In the genomic region with DNA sequence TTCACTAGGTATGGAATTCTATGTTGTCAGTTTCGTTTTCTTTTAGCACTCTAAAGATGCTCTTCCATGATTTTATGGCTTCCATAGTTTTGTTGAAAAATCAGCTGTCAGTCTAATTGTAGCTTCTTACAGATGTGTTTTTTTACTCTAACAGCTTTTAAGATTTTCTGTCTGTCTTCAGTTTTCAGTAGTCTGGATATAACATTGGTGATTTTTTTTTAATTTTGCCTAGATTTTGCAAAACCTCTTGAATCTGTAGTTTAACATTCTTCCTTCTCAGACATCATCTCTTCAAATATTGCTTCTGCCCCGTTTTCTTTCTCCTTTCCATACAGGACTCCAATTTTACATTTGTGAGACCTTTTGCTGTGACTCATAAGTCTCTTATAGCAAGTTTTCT, we compare ENCODE assay signal across 20 cellular contexts. TPM values are rescaled to one million over a fixed set of nuclear protein-coding genes. Genes with fewer than 3 reads are reported as not detected.
A peak's percentile ranks its signal among the peaks of the same experiment; 100 is the strongest.
DNase-seq lines count a peak whose midpoint lies in the region; ATAC-seq, FAIRE-seq and TF ChIP-seq lines count a peak whose summit lies in the region.
"Had no signal": no experiment of that assay in that cellular context is flagged by ENCODE, and none has a peak within 500 bp of the region (broad histone marks: within the 10 kb centered on the region; RNA-seq: fewer than 3 reads in every experiment).

No MANE protein-coding gene starts in this region.

- H3K4me2 ChIP-seq in HepG2 (ENCODE audit: low read depth, low read length): no peak overlapping the region

- 2% methylated on average over 2 of the region's 2 CpGs for WGBS in HepG2 (ENCODE audit: low lambda C conversion rate)
- WGBS in right lobe of liver (ENCODE audit: insufficient coverage, low coverage, low lambda C conversion rate, missing lambda C conversion rate): 46% methylated on average over 2 of the region's 2 CpGs
- WGBS in thyroid gland, 2 donors: 78 to 82% methylated on average over 2 of the region's 2 CpGs

- H3K27me3 ChIP-seq in HepG2 (ENCODE audit: control insufficient read depth in 1 of 2, insufficient read depth in 2 of 2, low read length in 2 of 2) (no peaks in the 10 kb centered on the region), right lobe of liver (no peaks in the 10 kb centered on the region), adipocyte (replicated peaks; ENCODE audit: control insufficient read depth, insufficient read depth, low read length) (no peaks in the 10 kb centered on the region), thyroid gland (no peaks in the 10 kb centered on the region)
- H3K27me3 ChIP-seq: foreskin keratinocyte, uterus had no signal

- CTCF ChIA-PET in HepG2 (lab: Yijun Ruan, JAX; ENCODE audit: low intra/inter-chr PET ratio, low total read pairs): no interaction called here

- no peaks in the 10 kb centered on the region for H3K79me2 ChIP-seq in HepG2 (ENCODE audit: insufficient read depth, low read length)

- intact Hi-C loops in HepG2 (cut with micrococcal nuclease; ENCODE audit: unreplicated experiment): no loop called here
- intact Hi-C loops in right lobe of liver (cut with DNase I): no loop called here
- intact Hi-C loops in cardiac septum (cut with DNase I): no loop called here
- intact Hi-C loops in thyroid gland (cut with DNase I): no loop called here

- ATAC-seq in HepG2 (no peak), right lobe of liver (no peak), HG02678 (IDR thresholded peaks at IDR 0.05; ENCODE audit: unreplicated experiment) (no peak)
- ATAC-seq: natural killer cell treated with Interleukin-12 subunit alpha and Interleukin-12 subunit beta and Interleukin-15 and Interleukin-18, amount 100 ng/mL, for 72 hours had no signal

- H3K4me1 ChIP-seq in HepG2 (ENCODE audit: insufficient read depth, low read length) (no peaks in the 10 kb centered on the region), right lobe of liver (no peaks in the 10 kb centered on the region), adipocyte (ENCODE audit: control insufficient read depth, insufficient read depth, low read length) (no peaks in the 10 kb centered on the region), thyroid gland (no peaks in the 10 kb centered on the region)
- H3K4me1 ChIP-seq: uterus had no signal

- TF ChIP-seq CTCF in HepG2 (CRISPR knock-in tag; IDR thresholded peaks at IDR 0.05) (no peak), right lobe of liver (IDR thresholded peaks at IDR 0.05) (no peak), thyroid gland (IDR thresholded peaks at IDR 0.05) (no peak)

- H3K27ac ChIP-seq in HepG2 (ENCODE audit: extremely low read length, insufficient read depth, low read length): no peak overlapping the region
- no peak overlapping the region for H3K27ac ChIP-seq in right lobe of liver
- no peak overlapping the region for H3K27ac ChIP-seq in thyroid gland
- H3K27ac ChIP-seq: foreskin keratinocyte, skin epidermis, uterus had no signal

- H3K9ac ChIP-seq in HepG2 (ENCODE audit: insufficient read depth, low read depth, low read length): no peak overlapping the region
- no peak overlapping the region for H3K9ac ChIP-seq in adipocyte (ENCODE audit: low read length)

- peaks cover 26% of the 10 kb centered on the region for H3K9me3 ChIP-seq in HepG2 (ENCODE audit: low read length)
- peaks cover 0 to 5% (median 2%) of the 10 kb centered on the region in 4 donors for H3K9me3 ChIP-seq in right lobe of liver
- H3K9me3 ChIP-seq in adipocyte (ENCODE audit: control insufficient read depth, low read length): peaks cover 42% of the 10 kb centered on the region
- no peaks in the 10 kb centered on the region for H3K9me3 ChIP-seq in thyroid gland

- POLR2A ChIA-PET in HepG2 (lab: Yijun Ruan, JAX): no interaction called here

- in situ Hi-C loops in HepG2 (cut with HindIII; ENCODE audit: extremely low pct_ligation_motif_present, low pct_unique_long_range_greater_than_20kb): no loop called here

- TF ChIP-seq POLR2A in HepG2 (IDR thresholded peaks at IDR 0.05; ENCODE audit: insufficient read depth in 1 of 2, low read depth in 2 of 2, low read length in 2 of 2) (no peak), right lobe of liver (IDR thresholded peaks at IDR 0.05) (no peak), thyroid gland (IDR thresholded peaks at IDR 0.05) (no peak)

- no peak overlapping the region for H2AFZ ChIP-seq in HepG2 (ENCODE audit: low read length)

- BruUV-seq in HepG2 (replicated peaks; lab: Mats Ljungman, UMichigan): no TSS peak

- DNase-seq in HepG2 (ENCODE audit: low spot score) (no peak), right lobe of liver (no peak), MV-4-11 (lab: John Stamatoyannopoulos, UW) (peak; percentile 52), adipocyte (ENCODE audit: low read depth) (peak; percentile 46), T-helper 2 cell (no peak), cardiac septum (ENCODE audit: low spot score) (no peak), thyroid gland (no peak)
- DNase-seq: activated CD4-positive, alpha-beta memory T cell treated with anti-CD3 and anti-CD28 coated beads, Interleukin-2, amount 10 ng/mL, durations not matched to agents 7 days and 5 days; activated T-cell treated with anti-CD3 and anti-CD28 coated beads, Interleukin-2, amount 50 U/mL, for 24 hours; CD4-positive, alpha-beta memory T cell; foreskin keratinocyte; hypothalamus; kidney; mesenchymal stem cell; NCI-H1930; stimulated activated CD4-positive, alpha-beta T cell treated with anti-CD3 and anti-CD28 coated beads, Interleukin-4, amount 100 ng/mL, for 24 hours; uterus had no signal

- no peak for TF ChIP-seq RAD21 in HepG2 (CRISPR knock-in tag; IDR thresholded peaks at IDR 0.05)

- H3K36me3 ChIP-seq in HepG2 (replicated peaks in 1 of 2; ENCODE audit: control insufficient read depth in 1 of 2, insufficient read depth in 2 of 2, low read length in 2 of 2): no peaks in the 10 kb centered on the region
- no peaks in the 10 kb centered on the region for H3K36me3 ChIP-seq in right lobe of liver
- no peaks in the 10 kb centered on the region for H3K36me3 ChIP-seq in adipocyte (ENCODE audit: control insufficient read depth, insufficient read depth, low read length, severe bottlenecking)
- no peaks in the 10 kb centered on the region for H3K36me3 ChIP-seq in thyroid gland
- H3K36me3 ChIP-seq: uterus had no signal

- no peak overlapping the region for H3K4me3 ChIP-seq in HepG2 (replicated peaks in 1 of 3; ENCODE audit: insufficient read depth in 1 of 3, low read depth in 2 of 3, low read length in 3 of 3)
- no peak overlapping the region for H3K4me3 ChIP-seq in right lobe of liver
- peak overlapping the region; percentile 40 for H3K4me3 ChIP-seq in adipocyte (ENCODE audit: low read length)
- H3K4me3 ChIP-seq in thyroid gland (replicated peaks in 1 of 3): no peak overlapping the region
- H3K4me3 ChIP-seq: skin epidermis, uterus had no signal

- no peak for TF ChIP-seq EP300 in HepG2 (IDR thresholded peaks at IDR 0.05; ENCODE audit: low read depth in 2 of 2, low read length in 2 of 2)
- TF ChIP-seq EP300 in HepG2 (CRISPR knock-in tag; IDR thresholded peaks at IDR 0.05; ENCODE audit: borderline replicate concordance): no peak

- FAIRE-seq in HepG2 (lab: Jason Lieb, UNC): no peak
- FAIRE-seq: kidney had no signal

- no peaks in the 10 kb centered on the region for H4K20me1 ChIP-seq in HepG2 (ENCODE audit: insufficient read depth, low read length)

TF ChIP-seq in HepG2, 621 proteins besides CTCF, POLR2A, EP300 and RAD21:
- TF ChIP-seq, protein P1, sequence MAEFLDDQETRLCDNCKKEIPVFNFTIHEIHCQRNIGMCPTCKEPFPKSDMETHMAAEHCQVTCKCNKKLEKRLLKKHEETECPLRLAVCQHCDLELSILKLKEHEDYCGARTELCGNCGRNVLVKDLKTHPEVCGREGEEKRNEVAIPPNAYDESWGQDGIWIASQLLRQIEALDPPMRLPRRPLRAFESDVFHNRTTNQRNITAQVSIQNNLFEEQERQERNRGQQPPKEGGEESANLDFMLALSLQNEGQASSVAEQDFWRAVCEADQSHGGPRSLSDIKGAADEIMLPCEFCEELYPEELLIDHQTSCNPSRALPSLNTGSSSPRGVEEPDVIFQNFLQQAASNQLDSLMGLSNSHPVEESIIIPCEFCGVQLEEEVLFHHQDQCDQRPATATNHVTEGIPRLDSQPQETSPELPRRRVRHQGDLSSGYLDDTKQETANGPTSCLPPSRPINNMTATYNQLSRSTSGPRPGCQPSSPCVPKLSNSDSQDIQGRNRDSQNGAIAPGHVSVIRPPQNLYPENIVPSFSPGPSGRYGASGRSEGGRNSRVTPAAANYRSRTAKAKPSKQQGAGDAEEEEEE (CRISPR knock-in tag; IDR thresholded peaks at IDR 0.05; ENCODE audit: borderline replicate concordance): no peak
- TF ChIP-seq ZNF317 (CRISPR knock-in tag; IDR thresholded peaks at IDR 0.05): peak; percentile 99

RNA-seq across cellular contexts. Expression of a gene that starts 17.9 kb away (rescaled TPM):
- total RNA-seq in HepG2 (2016; rRNA removed; fragmentation: Illumina TruSeq; extraction: Trizol) (32.7 and 34.2 TPM in 2 replicates), right lobe of liver (10 to 100 TPM; 20.6 to 32.5 (median 25.7) TPM), cardiac septum (72.9 TPM), thyroid gland (100 to 1,000 TPM; 104 to 299 (median 116) TPM)
- 19.1 and 19.6 TPM in 2 replicates for total RNA-seq in HepG2 (2016; cell fraction: cytosol; rRNA removed; fragmentation: Illumina TruSeq; extraction: Trizol; ENCODE audit: low read depth)
- 30.4 and 33.9 TPM in 2 replicates for total RNA-seq in HepG2 (2016; cell fraction: insoluble cytoplasmic fraction; rRNA removed; fragmentation: Illumina TruSeq; extraction: Trizol)
- 15.6 and 16.1 TPM in 2 replicates for total RNA-seq in HepG2 (2016; cell fraction: membrane; rRNA removed; fragmentation: Illumina TruSeq; extraction: Trizol)
- total RNA-seq in HepG2 (2016; cell fraction: nucleus; rRNA removed; fragmentation: Illumina TruSeq; extraction: Trizol): 54.9 and 62.8 TPM in 2 replicates
- 24.6 and 28.2 TPM in 2 replicates for polyA plus RNA-seq in HepG2 (2011; rRNA removed)
- 14.9 and 16.4 TPM in 2 replicates for polyA plus RNA-seq in HepG2 (2011; cell fraction: cytosol; rRNA removed)
- polyA plus RNA-seq in HepG2 (2011; cell fraction: nucleus; rRNA removed): 31.7 and 39.9 TPM in 2 replicates
- polyA plus RNA-seq in HepG2 (2012): 10.1 and 12.5 TPM in 2 replicates
- 0.50 and 0.67 TPM in 2 replicates for polyA plus RNA-seq in HepG2 (2016; cell fraction: cytosol; fragmentation: Illumina TruSeq; extraction: Trizol; ENCODE audit: low read depth)
- 16.1 and 18.0 TPM in 2 replicates for polyA plus RNA-seq in HepG2 (2016; cell fraction: insoluble cytoplasmic fraction; fragmentation: Illumina TruSeq; extraction: Trizol; ENCODE audit: low read depth)
- 2.9 and 3.0 TPM in 2 replicates for polyA plus RNA-seq in HepG2 (2016; cell fraction: membrane; fragmentation: Illumina TruSeq; extraction: Trizol; ENCODE audit: low read depth)
- 25.5 and 28.0 TPM in 2 replicates for polyA plus RNA-seq in HepG2 (2016; cell fraction: nucleus; fragmentation: Illumina TruSeq; extraction: Trizol; ENCODE audit: insufficient read depth, low read depth)
- 128 and 208 TPM in 2 replicates for polyA minus RNA-seq in HepG2 (2011; rRNA and poly(A)+ RNA removed; ENCODE audit: low replicate concordance)
- polyA minus RNA-seq in HepG2 (2011; cell fraction: cytosol; rRNA and poly(A)+ RNA removed): 25.3 and 30.3 TPM in 2 replicates
- polyA minus RNA-seq in HepG2 (2011; cell fraction: nucleus; rRNA and poly(A)+ RNA removed): 132 and 133 TPM in 2 replicates

Comparison
In these comparisons a context has a peak if more than half of its experiments do, and no peak if none do; other contexts are left out.
1. DNase-seq: peak in MV-4-11 (single experiment) and adipocyte (single experiment); none in HepG2 (single experiment), right lobe of liver (0 of 3), T-helper 2 cell (0 of 5), cardiac septum (single experiment) and thyroid gland (0 of 2).